Comparison of ENCODE assay signal across 22 cellular contexts in the genomic region with DNA sequence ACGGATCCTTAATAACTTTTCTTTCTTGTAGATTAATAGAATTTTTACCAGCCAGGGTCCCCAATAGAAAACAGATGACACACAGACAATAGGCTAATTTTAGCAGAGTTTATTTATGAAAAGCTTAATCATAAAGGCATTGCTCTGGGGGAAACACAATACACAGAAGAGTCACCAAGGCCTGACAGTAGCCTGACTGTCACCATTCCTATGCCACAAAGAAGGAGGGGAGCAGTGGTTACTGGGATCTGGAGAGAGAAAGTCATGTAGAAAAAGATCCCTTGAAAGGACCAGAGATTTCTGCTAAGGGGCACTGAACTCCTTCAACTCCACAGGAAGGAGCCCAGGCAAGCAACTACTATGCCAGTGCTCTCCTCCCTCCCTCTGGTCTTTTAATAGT.
DNase-seq lines count a peak whose midpoint lies in the region; FAIRE-seq and TF ChIP-seq lines count a peak whose summit lies in the region.
"Had no signal": no experiment of that assay in that cellular context is flagged by ENCODE, and none has a peak within 500 bp of the region (broad histone marks: within the 10 kb centered on the region; RNA-seq: fewer than 3 reads in every experiment).

No MANE protein-coding gene starts in this region.

- peaks cover 7% of the 10 kb centered on the region for H3K9me3 Mint-ChIP-seq in MCF 10A (ENCODE audit: unreplicated experiment)

- H3K27ac ChIP-seq in mammary epithelial cell (ENCODE audit: insufficient read depth, low read depth, low read length): no peak overlapping the region
- H3K27ac ChIP-seq: 22Rv1 had no signal

- H3K4me3 Mint-ChIP-seq in MCF 10A (ENCODE audit: unreplicated experiment): no peak overlapping the region
- H3K4me3 Mint-ChIP-seq: CD4-positive, alpha-beta memory T cell; HFFc6 had no signal

- no peaks in the 10 kb centered on the region for H3K27me3 Mint-ChIP-seq in MCF 10A (ENCODE audit: insufficient read depth, unreplicated experiment)

- DNase-seq in mammary epithelial cell (no peak), MCF 10A (ENCODE audit: unreplicated experiment) (no peak), myocyte (ENCODE audit: low read depth) (peak; percentile 65), urothelium cell line (ENCODE audit: low spot score) (no peak), foreskin melanocyte (no peak), ACHN (no peak)
- DNase-seq: AML-193; BE2C; C1 segment of cervical spinal cord; Calu3; CD4-positive, alpha-beta memory T cell; COR-L47; DMS53; DMS79 treated with DMSO at 0.1 percent for 48 hours; GF-D8; GOT3; HFFc6 had no signal

- FAIRE-seq in urothelium cell line (lab: Jason Lieb, UNC): peak; percentile 35
- FAIRE-seq: GM12891, GM18507, H54 had no signal

- BruUV-seq in mammary epithelial cell (replicated peaks; lab: Mats Ljungman, UMichigan) (no TSS peak), MCF 10A (replicated peaks; lab: Mats Ljungman, UMichigan) (no TSS peak)

- peak overlapping the region; percentile 6 for H2AFZ ChIP-seq in mammary epithelial cell (ENCODE audit: low read depth, low read length)

- WGBS in mammary epithelial cell (ENCODE audit: low coverage, missing lambda C conversion rate): 55% methylated on average over 1 of the region's 1 CpG

- intact Hi-C loops in mammary epithelial cell (cut with micrococcal nuclease) (no loop called here), MCF 10A (cut with micrococcal nuclease) (no loop called here)

- H3K27me3 ChIP-seq in mammary epithelial cell (ENCODE audit: insufficient read depth, low read length): no peaks in the 10 kb centered on the region
- H3K27me3 ChIP-seq: BE2C had no signal

- no peak overlapping the region for H3K9ac ChIP-seq in mammary epithelial cell (ENCODE audit: insufficient read depth, low read length)

- no peaks in the 10 kb centered on the region for H3K79me2 ChIP-seq in mammary epithelial cell (ENCODE audit: insufficient read depth, low read length)

- no peaks in the 10 kb centered on the region for H3K36me3 ChIP-seq in mammary epithelial cell (ENCODE audit: insufficient read depth, low read length)
- H3K36me3 ChIP-seq: BE2C, HAP-1 had no signal

- H3K27ac Mint-ChIP-seq in MCF 10A (ENCODE audit: low read depth, unreplicated experiment): no peak overlapping the region
- H3K27ac Mint-ChIP-seq: CD4-positive, alpha-beta memory T cell; HFFc6 had no signal

- no peaks in the 10 kb centered on the region for H4K20me1 ChIP-seq in mammary epithelial cell (ENCODE audit: insufficient read depth, low read length)

- CTCF ChIA-PET in mammary epithelial cell (lab: Charles Lee; ENCODE audit: low non-redundant PET) (no interaction called here), MCF 10A (lab: Yijun Ruan, JAX) (interaction anchor here (1.7 kb wide), 1 partner anchor 9 kb away, joined by 6 read pairs; no protein-coding TSS in a partner anchor)

- peaks cover 5% of the 10 kb centered on the region for H3K9me3 ChIP-seq in mammary epithelial cell (replicated peaks; ENCODE audit: insufficient read depth, low read length)
- H3K9me3 ChIP-seq: BE2C, HAP-1 had no signal

- no peaks in the 10 kb centered on the region for H3K4me1 ChIP-seq in mammary epithelial cell (ENCODE audit: insufficient read depth, low read length)
- H3K4me1 ChIP-seq: BE2C, HAP-1 had no signal

- no peak overlapping the region for H3K4me3 ChIP-seq in mammary epithelial cell (replicated peaks in 1 of 3; ENCODE audit: insufficient read depth in 1 of 3, low read depth in 2 of 3, low read length in 3 of 3)
- H3K4me3 ChIP-seq: HAP-1 had no signal

- H3K36me3 Mint-ChIP-seq in MCF 10A (ENCODE audit: insufficient read depth, unreplicated experiment): no peaks in the 10 kb centered on the region

- dilution Hi-C loops in mammary epithelial cell (cut with HindIII; ENCODE audit: low sequenced_read_pairs): no loop called here

- in situ Hi-C loops in mammary epithelial cell (cut with MboI; ENCODE audit: low sequenced_read_pairs in 2 of 2): no loop called here
- in situ Hi-C loops in ACHN (cut with HindIII; ENCODE audit: low pct_ligation_motif_present, low pct_unique_long_range_greater_than_20kb, low sequenced_read_pairs): no loop called here

- POLR2A ChIA-PET in MCF 10A (lab: Yijun Ruan, JAX): interaction anchor here (1.1 kb wide), 1 partner anchor 15 kb away, joined by 3 read pairs; no protein-coding TSS in a partner anchor

- TF ChIP-seq CTCF in mammary epithelial cell (conservative IDR thresholded peaks at IDR 0.05 in 1 of 2, IDR thresholded peaks at IDR 0.05 in 1 of 2; ENCODE audit: extremely low read depth in 1 of 2, insufficient read depth in 1 of 2, low read depth in 1 of 2, low read length in 2 of 2) (no peak), MCF 10A (IDR thresholded peaks at IDR 0.05; ENCODE audit: unreplicated experiment) (no peak)

- H3K4me1 Mint-ChIP-seq in MCF 10A (ENCODE audit: insufficient read depth, unreplicated experiment): no peaks in the 10 kb centered on the region
- H3K4me1 Mint-ChIP-seq: CD4-positive, alpha-beta memory T cell had no signal

- no peak overlapping the region for H3K4me2 ChIP-seq in mammary epithelial cell (ENCODE audit: insufficient read depth, low read depth, low read length)
